ENCODE assay signal across 8 cellular contexts in the genomic region with DNA sequence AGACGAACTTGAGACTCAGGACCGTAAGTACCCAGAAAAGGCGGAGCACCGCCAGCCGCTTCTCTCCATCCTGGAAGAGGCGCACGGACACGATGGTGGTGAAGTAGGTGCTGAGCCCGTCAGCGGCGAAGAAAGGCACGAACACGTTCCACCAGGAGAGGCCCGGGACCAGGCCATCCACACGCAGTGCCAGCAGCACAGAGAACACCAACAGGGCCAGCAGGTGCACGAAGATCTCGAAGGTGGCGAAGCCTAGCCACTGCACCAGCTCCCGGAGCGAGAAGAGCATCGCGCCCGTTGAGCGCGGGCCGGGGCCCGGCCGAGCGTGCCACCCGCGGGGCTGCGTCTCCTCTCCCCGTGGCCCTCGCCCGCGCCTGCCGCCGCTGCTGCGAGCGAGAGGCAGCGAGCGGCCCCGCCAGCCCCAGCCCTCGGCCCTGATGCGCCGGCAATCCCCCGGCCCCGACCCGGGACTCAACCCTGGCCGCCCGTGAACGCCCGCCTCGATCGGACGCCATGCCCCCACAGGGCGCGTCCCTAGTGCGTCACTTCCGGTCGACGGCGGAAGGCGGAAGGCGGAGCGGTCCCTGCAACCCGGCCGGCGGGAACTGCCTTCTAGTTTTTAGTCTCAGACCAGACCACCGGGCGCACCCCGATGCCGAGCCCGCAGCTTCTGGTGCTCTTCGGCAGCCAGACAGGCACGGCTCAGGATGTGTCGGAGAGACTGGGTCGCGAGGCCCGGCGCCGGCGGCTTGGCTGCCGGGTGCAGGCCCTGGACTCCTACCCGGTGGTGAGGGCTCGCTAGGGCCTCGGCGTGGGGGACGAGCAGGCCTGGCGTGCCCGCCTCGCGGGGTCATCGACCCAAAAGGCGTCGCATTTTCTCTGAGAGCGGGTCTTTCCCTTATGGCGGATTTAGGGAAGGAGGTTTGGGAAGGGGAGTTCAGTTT. TPM values are rescaled to one million over a fixed set of nuclear protein-coding genes. Genes with fewer than 3 reads are reported as not detected.
DNase-seq lines count a peak whose midpoint lies in the region; ATAC-seq and TF ChIP-seq lines count a peak whose summit lies in the region.

A gene (plus strand): TSS at position 575 of the 944 bp plus-strand sequence. CDS start 78 bp downstream, at position 653.
A gene with protein sequence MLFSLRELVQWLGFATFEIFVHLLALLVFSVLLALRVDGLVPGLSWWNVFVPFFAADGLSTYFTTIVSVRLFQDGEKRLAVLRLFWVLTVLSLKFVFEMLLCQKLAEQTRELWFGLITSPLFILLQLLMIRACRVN (minus strand): TSS at position 523 of the 944 bp plus-strand sequence. CDS start 234 bp downstream, at position 289.

- no peaks in the 10 kb centered on the region for H3K9me3 Mint-ChIP-seq in activated CD4-positive, alpha-beta T cell treated with anti-CD3 and anti-CD28 coated beads, Interleukin-2, amount 10 ng/mL, durations not matched to agents 24 days and 14 days

- TF ChIP-seq CTCF in colonic mucosa (IDR thresholded peaks at IDR 0.05): no peak

- peak within 1 kb of the TSS; percentile 93 for H3K27ac Mint-ChIP-seq in activated CD4-positive, alpha-beta T cell treated with anti-CD3 and anti-CD28 coated beads, Interleukin-2, amount 10 ng/mL, durations not matched to agents 24 days and 14 days

- H3K27me3 Mint-ChIP-seq in activated CD4-positive, alpha-beta T cell treated with anti-CD3 and anti-CD28 coated beads, Interleukin-2, amount 10 ng/mL, durations not matched to agents 24 days and 14 days: no peaks in the 10 kb centered on the region

- ATAC-seq in GM18502 (IDR thresholded peaks at IDR 0.05; ENCODE audit: poor library complexity, unreplicated experiment) (peak; percentile 59), HG03280 (IDR thresholded peaks at IDR 0.05; ENCODE audit: unreplicated experiment) (peak; percentile 47), HG02763 (IDR thresholded peaks at IDR 0.05; ENCODE audit: unreplicated experiment) (no peak)

- DNase-seq in NCI-H526 treated with DMSO at 0.1 percent for 48 hours (lab: John Stamatoyannopoulos, UW): peak; percentile 13
- peak; percentile 99 for DNase-seq in activated CD4-positive, alpha-beta T cell treated with anti-CD3 and anti-CD28 coated beads, Interleukin-2, amount 10 ng/mL, durations not matched to agents 24 days and 14 days
- DNase-seq in colonic mucosa: peak; percentile 96
- peak; percentile 82 for DNase-seq in kidney tubule cell (ENCODE audit: low spot score)
- peak; percentile 97 for DNase-seq in stimulated activated CD4-positive, alpha-beta T cell treated with anti-CD3 and anti-CD28 coated beads, Interleukin-15, amount 100 ng/mL, for 24 hours

- H3K27ac ChIP-seq in colonic mucosa: peak within 1 kb of the TSS; percentile 78

- peak within 1 kb of the TSS; percentile 100 for H3K4me3 ChIP-seq in colonic mucosa

- H3K36me3 Mint-ChIP-seq in activated CD4-positive, alpha-beta T cell treated with anti-CD3 and anti-CD28 coated beads, Interleukin-2, amount 10 ng/mL, durations not matched to agents 24 days and 14 days (ENCODE audit: low read depth): peaks cover 26% of the 10 kb centered on the region

- no peaks in the 10 kb centered on the region for H3K36me3 ChIP-seq in colonic mucosa

- H3K9me3 ChIP-seq in colonic mucosa: no peaks in the 10 kb centered on the region

- intact Hi-C loops in activated CD4-positive, alpha-beta T cell treated with anti-CD3 and anti-CD28 coated beads, Interleukin-2, amount 10 ng/mL, durations not matched to agents 24 days and 14 days (cut with micrococcal nuclease): loop anchor here (1.0 kb wide), 3 partner anchors 17 to 76 kb away; a partner anchor contains a TSS
- intact Hi-C loops in colonic mucosa (cut with DNase I): no loop called here

- H3K9ac ChIP-seq in colonic mucosa (ENCODE audit: low read depth in 2 of 2, low read length in 2 of 2): peak within 1 kb of the TSS; percentile 93 to 96

- no peaks in the 10 kb centered on the region for H3K27me3 ChIP-seq in colonic mucosa

- H3K4me3 Mint-ChIP-seq in activated CD4-positive, alpha-beta T cell treated with anti-CD3 and anti-CD28 coated beads, Interleukin-2, amount 10 ng/mL, durations not matched to agents 24 days and 14 days: peak within 1 kb of the TSS; percentile 94

- H3K4me1 Mint-ChIP-seq in activated CD4-positive, alpha-beta T cell treated with anti-CD3 and anti-CD28 coated beads, Interleukin-2, amount 10 ng/mL, durations not matched to agents 24 days and 14 days: peaks cover 30% of the 10 kb centered on the region

- H3K4me1 ChIP-seq in colonic mucosa: peaks cover 24% of the 10 kb centered on the region

RNA-seq across cellular contexts. Expression of the first gene that starts in this region (rescaled TPM):
- total RNA-seq in activated CD4-positive, alpha-beta T cell treated with anti-CD3 and anti-CD28 coated beads, Interleukin-2, amount 10 ng/mL, durations not matched to agents 24 days and 14 days: 45.1 and 45.6 TPM in 2 replicates
- 10 to 100 TPM; 11.7 to 36.9 TPM for total RNA-seq in colonic mucosa

RNA-seq across cellular contexts. Expression of the second gene that starts in this region (rescaled TPM):
- total RNA-seq in activated CD4-positive, alpha-beta T cell treated with anti-CD3 and anti-CD28 coated beads, Interleukin-2, amount 10 ng/mL, durations not matched to agents 24 days and 14 days: 38.8 and 39.3 TPM in 2 replicates
- 10 to 100 TPM; 35.7 to 43.5 TPM for total RNA-seq in colonic mucosa

Comparison
In these comparisons a context has a peak if more than half of its experiments do, and no peak if none do; other contexts are left out.
1. DNase-seq: peak in every context shown above with its lines; median percentile 99 in activated CD4-positive, alpha-beta T cell treated with anti-CD3 and anti-CD28 coated beads, Interleukin-2, amount 10 ng/mL, durations not matched to agents 24 days and 14 days; 97 in stimulated activated CD4-positive, alpha-beta T cell treated with anti-CD3 and anti-CD28 coated beads, Interleukin-15, amount 100 ng/mL, for 24 hours; 96 in colonic mucosa; 82 in kidney tubule cell; 13 in NCI-H526 treated with DMSO at 0.1 percent for 48 hours.